In genomic region chr1:109705411-109705810, GRCh38 we compare ENCODE assay signal across 19 cellular contexts. TPM values are rescaled to one million over a fixed set of nuclear protein-coding genes. Genes with fewer than 3 reads are reported as not detected.
"Had no signal": no experiment of that assay in that cellular context is flagged by ENCODE, and none has a peak within 500 bp of the region (broad histone marks: within the 10 kb centered on the region; RNA-seq: fewer than 3 reads in every experiment).

No MANE protein-coding gene starts in this region.

- H3K27me3 Mint-ChIP-seq: stimulated activated naive CD8-positive, alpha-beta T cell treated with anti-CD3 and anti-CD28 coated beads, Interleukin-15, Interleukin-2, amounts not matched to agents 100 ng/mL and 50 ng/mL, for 24 hours had no signal

- FAIRE-seq: astrocyte, frontal cortex, pancreas had no signal

- H3K27ac Mint-ChIP-seq: stimulated activated naive CD8-positive, alpha-beta T cell treated with anti-CD3 and anti-CD28 coated beads, Interleukin-15, Interleukin-2, amounts not matched to agents 100 ng/mL and 50 ng/mL, for 24 hours had no signal

- H3K27me3 ChIP-seq: heart right ventricle, pancreas, spleen, testis, upper lobe of right lung had no signal

- DNase-seq: activated CD4-positive, CD25-positive, alpha-beta regulatory T cell treated with anti-CD3 and anti-CD28 coated beads, Interleukin-2, amount 50 U/mL, for 72 hours; activated naive CD4-positive, alpha-beta T cell treated with Interleukin-2 at 50 U/mL for 16 hours; heart right ventricle; left colon; mucosa of descending colon; naive thymus-derived CD8-positive, alpha-beta T cell; pancreas; spleen; testis; upper lobe of right lung had no signal

- H3K9me3 Mint-ChIP-seq: stimulated activated naive CD8-positive, alpha-beta T cell treated with anti-CD3 and anti-CD28 coated beads, Interleukin-15, Interleukin-2, amounts not matched to agents 100 ng/mL and 50 ng/mL, for 24 hours had no signal

- H3K4me1 ChIP-seq: heart right ventricle, pancreas, spleen, testis, upper lobe of right lung had no signal

- H3K4me3 ChIP-seq: heart right ventricle, mucosa of descending colon, pancreas, spleen, testis, upper lobe of right lung had no signal

- H3K9me3 ChIP-seq: pancreas, testis, upper lobe of right lung had no signal

- H3K27ac ChIP-seq: epithelial cell of prostate, heart right ventricle, pancreas, spleen, testis, upper lobe of right lung had no signal

- H3K36me3 ChIP-seq: pancreas, upper lobe of right lung had no signal

- ATAC-seq: heart right ventricle; left colon; mucosa of descending colon; naive thymus-derived CD8-positive, alpha-beta T cell; pancreas; sciatic nerve; upper lobe of right lung had no signal

- H3K4me3 Mint-ChIP-seq: naive thymus-derived CD8-positive, alpha-beta T cell; stimulated activated naive CD8-positive, alpha-beta T cell treated with anti-CD3 and anti-CD28 coated beads, Interleukin-15, Interleukin-2, amounts not matched to agents 100 ng/mL and 50 ng/mL, for 24 hours had no signal

RNA-seq across cellular contexts. Expression of gene GSTM5, which starts 6.6 kb away (rescaled TPM):
- total RNA-seq: activated CD8-positive, alpha-beta memory T cell treated with anti-CD3 and anti-CD28 coated beads for 36 hours; astrocyte; chondrocyte; dermis microvascular lymphatic vessel endothelial cell; naive thymus-derived CD8-positive, alpha-beta T cell; T-helper 1 cell treated with Interleukin-12 subunit alpha and Interleukin-12 subunit beta and Interleukin-4 antibody, amounts not matched to agents 30 ng/mL and 1 ng/mL, for 36 hours had no signal

RNA-seq across cellular contexts. Expression of gene GSTM1, which starts 17.8 kb away (rescaled TPM):
- total RNA-seq: activated CD8-positive, alpha-beta memory T cell treated with anti-CD3 and anti-CD28 coated beads for 36 hours; astrocyte; dermis microvascular lymphatic vessel endothelial cell; left colon; testis; upper lobe of right lung had no signal
